ENCODE assay signal across 8 cellular contexts in genomic region chr1:58816747-58817221, GRCh38. TPM values are rescaled to one million over a fixed set of nuclear protein-coding genes. Genes with fewer than 3 reads are reported as not detected.
DNase-seq lines count a peak whose midpoint lies in the region; ATAC-seq, FAIRE-seq and TF ChIP-seq lines count a peak whose summit lies in the region.

No MANE protein-coding gene starts in this region.

- H3K4me1 ChIP-seq in OCI-LY3 (ENCODE audit: low read length) (peaks cover 32% of the 10 kb centered on the region), psoas muscle (no peaks in the 10 kb centered on the region)

- H3K4me3 ChIP-seq in OCI-LY3 (ENCODE audit: low read length): peak overlapping the region; percentile 94
- H3K4me3 ChIP-seq in epithelial cell of proximal tubule (ENCODE audit: low read depth, low read length): peak overlapping the region; percentile 62
- H3K4me3 ChIP-seq in psoas muscle: peak overlapping the region; percentile 65

- H3K36me3 ChIP-seq in OCI-LY3 (replicated peaks; ENCODE audit: low read depth, low read length) (no peaks in the 10 kb centered on the region), psoas muscle (ENCODE audit: insufficient read depth in 1 of 2, low read depth in 1 of 2) (no peaks in the 10 kb centered on the region)

- 4 to 11% (median 5%) methylated on average over 4 of the region's 4 CpGs for WGBS in psoas muscle, 3 donors

- no peaks in the 10 kb centered on the region for H3K9me3 ChIP-seq in OCI-LY3 (ENCODE audit: insufficient read depth, low read length)
- H3K9me3 ChIP-seq in psoas muscle: no peaks in the 10 kb centered on the region

- ATAC-seq in psoas muscle: no peak
- ATAC-seq in left colon: no peak

- DNase-seq in GM12892 (ENCODE audit: insufficient read length): no peak
- no peak for DNase-seq in epithelial cell of proximal tubule (ENCODE audit: low read depth)
- DNase-seq in psoas muscle: no peak
- no peak for DNase-seq in NOMO-1 treated with DMSO at 0.1 percent for 48 hours (lab: John Stamatoyannopoulos, UW; ENCODE audit: unreplicated experiment)
- DNase-seq in NAMALWA (ENCODE audit: low spot score): no peak
- no peak for DNase-seq in hypothalamus (lab: John Stamatoyannopoulos, UW)
- no peak for DNase-seq in left colon

- peak overlapping the region; percentile 97 for H3K9ac ChIP-seq in OCI-LY3 (ENCODE audit: low read length)

- H3K27ac ChIP-seq in OCI-LY3 (ENCODE audit: low read length): peak overlapping the region; percentile 90
- H3K27ac ChIP-seq in psoas muscle: peak overlapping the region; percentile 97

- H3K4me2 ChIP-seq in OCI-LY3 (ENCODE audit: low read length): peak overlapping the region; percentile 99

- no peak for TF ChIP-seq POLR2A in GM12892 (IDR thresholded peaks at IDR 0.05; ENCODE audit: low read depth, low read length)

- TF ChIP-seq CTCF in OCI-LY3 (IDR thresholded peaks at IDR 0.05; ENCODE audit: low read depth, low read length): no peak
- TF ChIP-seq CTCF in epithelial cell of proximal tubule (conservative IDR thresholded peaks at IDR 0.05; ENCODE audit: low read depth, low read length): no peak
- no peak for TF ChIP-seq CTCF in psoas muscle (IDR thresholded peaks at IDR 0.05)

- no peaks in the 10 kb centered on the region for H3K27me3 ChIP-seq in OCI-LY3 (ENCODE audit: low read depth, low read length)
- no peaks in the 10 kb centered on the region for H3K27me3 ChIP-seq in psoas muscle (ENCODE audit: insufficient read depth in 3 of 3, low read length in 2 of 3)

- peak; percentile 50 for FAIRE-seq in GM12892 (lab: Jason Lieb, UNC)

- intact Hi-C loops in psoas muscle (cut with DNase I): loop anchor here in 1 of 2 donors (5.0 kb wide), 2 partner anchors 66 to 86 kb away; no protein-coding TSS in a partner anchor
- intact Hi-C loops in left colon (cut with DNase I, micrococcal nuclease): no loop called here

- no peaks in the 10 kb centered on the region for H4K20me1 ChIP-seq in OCI-LY3 (ENCODE audit: insufficient read depth, low read length)

- H3K79me2 ChIP-seq in OCI-LY3 (ENCODE audit: low read length): no peaks in the 10 kb centered on the region

- H2AFZ ChIP-seq in OCI-LY3 (ENCODE audit: low read depth, low read length): peak overlapping the region; percentile 72; the same call in 1 of the 2 replicates

RNA-seq across cellular contexts. Expression of gene JUN, which starts 32.9 kb away (rescaled TPM):
- 5.2 TPM for polyA plus RNA-seq in GM12892 (2012; ENCODE audit: missing spikeins)
- total RNA-seq in epithelial cell of proximal tubule (89.6 and 91.6 TPM in 2 replicates), psoas muscle (100 to 1,000 TPM in 3 of 4 donors, 10 to 100 TPM in 1; 93.8 to 213 (median 164) TPM), left colon (100 to 1,000 TPM; 184 to 199 TPM)
- 100 to 1,000 TPM in 1 of 3 donors, 10 to 100 TPM in 2; 40.1 to 137 (median 60.0) TPM for polyA plus RNA-seq in psoas muscle
